In the genomic region with DNA sequence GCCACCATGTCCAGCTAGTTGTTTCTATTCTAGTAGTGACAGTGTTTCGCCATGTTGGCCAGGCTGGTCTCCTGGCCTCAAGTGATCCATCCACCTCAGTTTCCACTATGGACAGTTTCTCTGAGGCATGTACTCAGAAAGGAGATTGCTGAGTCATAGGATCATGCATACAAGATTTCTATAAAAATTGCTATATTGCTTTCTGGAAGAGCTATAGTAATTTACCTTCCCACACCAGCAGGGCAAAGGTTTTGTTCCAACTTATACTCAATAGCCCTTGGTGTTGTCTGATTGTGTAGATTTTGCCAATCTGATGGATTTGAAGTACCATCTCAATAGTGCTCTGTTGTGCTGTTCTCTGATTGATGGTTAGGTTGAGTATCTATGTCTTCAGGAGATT, we compare ENCODE assay signal across 19 cellular contexts. TPM values are rescaled to one million over a fixed set of nuclear protein-coding genes. Genes with fewer than 3 reads are reported as not detected.
DNase-seq lines count a peak whose midpoint lies in the region; ATAC-seq and TF ChIP-seq lines count a peak whose summit lies in the region.
"Had no signal": no experiment of that assay in that cellular context is flagged by ENCODE, and none has a peak within 500 bp of the region (broad histone marks: within the 10 kb centered on the region; RNA-seq: fewer than 3 reads in every experiment).

No MANE protein-coding gene starts in this region.

- H3K4me1 ChIP-seq in CD4-positive, CD25-positive, alpha-beta regulatory T cell (ENCODE audit: control insufficient read depth, insufficient read depth, low read length, poor library complexity, severe bottlenecking), result peaks cover under 1% of the 10 kb centered on the region

- H3K27me3 ChIP-seq in CD4-positive, CD25-positive, alpha-beta regulatory T cell (ENCODE audit: control insufficient read depth, insufficient read depth, low read length), result no peaks in the 10 kb centered on the region
- H3K27me3 ChIP-seq: MG63 had no signal

- H3K4me1 Mint-ChIP-seq in CD4-positive, CD25-positive, alpha-beta regulatory T cell, result peaks cover 13 to 44% (median 18%) of the 10 kb centered on the region in 4 donors
- H3K4me1 Mint-ChIP-seq in T-helper 17 cell, result peaks cover 18% of the 10 kb centered on the region

- DNase-seq in CD4-positive, CD25-positive, alpha-beta regulatory T cell, result no peak
- DNase-seq in HCEC 1CT (peak; percentile 18), T-helper 17 cell (no peak), left colon (no peak), HEK293T (ENCODE audit: extremely low spot score) (no peak), DMS79 (lab: John Stamatoyannopoulos, UW) (no peak), NCI-H2171 treated with DMSO at 0.1 percent for 48 hours (lab: John Stamatoyannopoulos, UW) (no peak), AG08395 (ENCODE audit: low spot score) (no peak)
- DNase-seq: Kasumi-1, MG63, NCI-H1048, NCI-H1436, NCI-H2029, NCI-H446 treated with DMSO at 0.1 percent for 48 hours, NCI-H69, SHP77 treated with DMSO at 0.1 percent for 48 hours, T-helper 1 cell had no signal

- no peaks in the 10 kb centered on the region for H3K36me3 ChIP-seq in CD4-positive, CD25-positive, alpha-beta regulatory T cell (ENCODE audit: control insufficient read depth, insufficient read depth, low read length)
- H3K36me3 ChIP-seq: MG63 had no signal

- POLR2A ChIA-PET in HEK293T (lab: Yijun Ruan, JAX), result no interaction called here

- H3K9me3 Mint-ChIP-seq in CD4-positive, CD25-positive, alpha-beta regulatory T cell, result no peaks in the 10 kb centered on the region

- H3K36me3 Mint-ChIP-seq in CD4-positive, CD25-positive, alpha-beta regulatory T cell, result no peaks in the 10 kb centered on the region
- H3K36me3 Mint-ChIP-seq in T-helper 17 cell (ENCODE audit: low read depth), result no peaks in the 10 kb centered on the region
- H3K36me3 Mint-ChIP-seq: CD14-positive monocyte had no signal

- intact Hi-C loops in left colon (cut with DNase I, micrococcal nuclease), result no loop called here

- no peak overlapping the region for H3K4me3 ChIP-seq in CD4-positive, CD25-positive, alpha-beta regulatory T cell (ENCODE audit: low read depth, low read length)
- H3K4me3 ChIP-seq: GM12878, MG63 had no signal

- H3K27ac Mint-ChIP-seq in CD4-positive, CD25-positive, alpha-beta regulatory T cell, result peak overlapping the region in 2 of 3 donors; percentile 11 to 22
- peak overlapping the region; percentile 47 for H3K27ac Mint-ChIP-seq in T-helper 17 cell

- no peak overlapping the region for H3K27ac ChIP-seq in CD4-positive, CD25-positive, alpha-beta regulatory T cell (ENCODE audit: insufficient read depth, low read length, poor library complexity, severe bottlenecking)

- CTCF ChIA-PET in HEK293T (lab: Yijun Ruan, JAX), result no interaction called here

- ATAC-seq in CD4-positive, CD25-positive, alpha-beta regulatory T cell (ENCODE audit: low read depth in 2 of 2), result no peak
- ATAC-seq in T-helper 17 cell (no peak), left colon (peak; percentile 72)
- ATAC-seq: GM12878 had no signal

- no peaks in the 10 kb centered on the region for H3K9me3 ChIP-seq in CD4-positive, CD25-positive, alpha-beta regulatory T cell (ENCODE audit: control insufficient read depth in 2 of 2, low read length in 2 of 2)
- H3K9me3 ChIP-seq in T-helper 17 cell (ENCODE audit: control insufficient read depth, low read length, poor library complexity, severe bottlenecking), result no peaks in the 10 kb centered on the region
- H3K9me3 ChIP-seq: MG63 had no signal

- no peak overlapping the region for H3K4me3 Mint-ChIP-seq in CD4-positive, CD25-positive, alpha-beta regulatory T cell
- no peak overlapping the region for H3K4me3 Mint-ChIP-seq in T-helper 17 cell
- H3K4me3 Mint-ChIP-seq: CD14-positive monocyte had no signal

- H3K27me3 Mint-ChIP-seq in CD4-positive, CD25-positive, alpha-beta regulatory T cell, result peaks cover 14% of the 10 kb centered on the region
- H3K27me3 Mint-ChIP-seq in T-helper 17 cell, result no peaks in the 10 kb centered on the region

TF ChIP-seq in HEK293T, 16 proteins besides CTCF, POLR2A, EP300 and RAD21:
- TF ChIP-seq NFRKB (IDR thresholded peaks at IDR 0.05), result no peak
- TF ChIP-seq LEF1 (IDR thresholded peaks at IDR 0.05; ENCODE audit: borderline replicate concordance), result no peak
- no peak for TF ChIP-seq FOXA1 (IDR thresholded peaks at IDR 0.05)
- TF ChIP-seq ZNF384 (IDR thresholded peaks at IDR 0.05), result no peak
- no peak for TF ChIP-seq ARNT (IDR thresholded peaks at IDR 0.05)
- no peak for TF ChIP-seq HDGF (IDR thresholded peaks at IDR 0.05; ENCODE audit: borderline replicate concordance)
- TF ChIP-seq, protein P1, sequence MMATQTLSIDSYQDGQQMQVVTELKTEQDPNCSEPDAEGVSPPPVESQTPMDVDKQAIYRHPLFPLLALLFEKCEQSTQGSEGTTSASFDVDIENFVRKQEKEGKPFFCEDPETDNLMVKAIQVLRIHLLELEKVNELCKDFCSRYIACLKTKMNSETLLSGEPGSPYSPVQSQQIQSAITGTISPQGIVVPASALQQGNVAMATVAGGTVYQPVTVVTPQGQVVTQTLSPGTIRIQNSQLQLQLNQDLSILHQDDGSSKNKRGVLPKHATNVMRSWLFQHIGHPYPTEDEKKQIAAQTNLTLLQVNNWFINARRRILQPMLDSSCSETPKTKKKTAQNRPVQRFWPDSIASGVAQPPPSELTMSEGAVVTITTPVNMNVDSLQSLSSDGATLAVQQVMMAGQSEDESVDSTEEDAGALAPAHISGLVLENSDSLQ (IDR thresholded peaks at IDR 0.05), result no peak
- no peak for TF ChIP-seq ELF4 (IDR thresholded peaks at IDR 0.05)
- no peak for TF ChIP-seq L3MBTL2 (conservative IDR thresholded peaks at IDR 0.05)
- TF ChIP-seq CTBP1 (IDR thresholded peaks at IDR 0.05; ENCODE audit: borderline replicate concordance), result no peak
- no peak for TF ChIP-seq FOXM1 (IDR thresholded peaks at IDR 0.05; ENCODE audit: borderline replicate concordance)
- no peak for TF ChIP-seq FOXK2 (IDR thresholded peaks at IDR 0.05)
- TF ChIP-seq BHLHE40 (IDR thresholded peaks at IDR 0.05; ENCODE audit: borderline replicate concordance), result no peak
- no peak for TF ChIP-seq TARDBP (IDR thresholded peaks at IDR 0.05)
- no peak for TF ChIP-seq SP1 (IDR thresholded peaks at IDR 0.05)
- TF ChIP-seq SUZ12 (IDR thresholded peaks at IDR 0.05), result no peak

RNA-seq across cellular contexts. Expression of a gene that starts 15.6 kb away (rescaled TPM):
- 228 TPM for total RNA-seq in CD4-positive, CD25-positive, alpha-beta regulatory T cell
- polyA plus RNA-seq in CD4-positive, CD25-positive, alpha-beta regulatory T cell, result 10 to 100 TPM; 52.4 to 63.8 (median 58.8) TPM
- 100 to 1,000 TPM; 259 to 313 TPM for total RNA-seq in T-helper 17 cell
- 1,000 to 10,000 TPM; 1,822 to 3,252 TPM for total RNA-seq in left colon
